8 cellular contexts compared by ENCODE assay signal in genomic region chr4:155953151-155954117, GRCh38. TPM values are rescaled to one million over a fixed set of nuclear protein-coding genes. Genes with fewer than 3 reads are reported as not detected.
A peak's percentile ranks its signal among the peaks of the same experiment; 100 is the strongest.
DNase-seq lines count a peak whose midpoint lies in the region; ATAC-seq, FAIRE-seq and TF ChIP-seq lines count a peak whose summit lies in the region.

TSS of gene CTSO (minus strand) at chr4:155953866. CDS start at chr4:155953847, 19 bp downstream.

- peak within 1 kb of the TSS; percentile 85 for H2AFZ ChIP-seq in keratinocyte (ENCODE audit: control insufficient read depth, low read length)

- H3K4me1 Mint-ChIP-seq in central memory CD8-positive, alpha-beta T cell: peaks cover 26% of the 10 kb centered on the region

- no peaks in the 10 kb centered on the region for H3K36me3 ChIP-seq in keratinocyte (ENCODE audit: control insufficient read depth in 2 of 2, extremely low read depth in 1 of 2, insufficient read depth in 2 of 2, low read length in 2 of 2)

- no peaks in the 10 kb centered on the region for H4K20me1 ChIP-seq in keratinocyte (ENCODE audit: control insufficient read depth, extremely low read depth, insufficient read depth, low read length)

- H3K9me3 Mint-ChIP-seq in central memory CD8-positive, alpha-beta T cell: no peaks in the 10 kb centered on the region

- peak; percentile 95 for ATAC-seq in GM18511 (IDR thresholded peaks at IDR 0.05; ENCODE audit: unreplicated experiment)
- peak; percentile 98 for ATAC-seq in HG03045 (IDR thresholded peaks at IDR 0.05; ENCODE audit: unreplicated experiment)
- peak; percentile 90 for ATAC-seq in central memory CD8-positive, alpha-beta T cell (replicated peaks; ENCODE audit: extremely low read depth, poor library complexity, severe bottlenecking)

- peak; percentile 26 for FAIRE-seq in keratinocyte (lab: Jason Lieb, UNC)

- H3K27me3 ChIP-seq in keratinocyte (ENCODE audit: control insufficient read depth, extremely low read depth, insufficient read depth, low read length): no peaks in the 10 kb centered on the region

- H3K27me3 Mint-ChIP-seq in central memory CD8-positive, alpha-beta T cell: peaks cover 13% of the 10 kb centered on the region

- no peaks in the 10 kb centered on the region for H3K9me1 ChIP-seq in keratinocyte (ENCODE audit: control insufficient read depth, extremely low read depth, insufficient read depth, low read length)

- H3K9me3 ChIP-seq in keratinocyte (ENCODE audit: control insufficient read depth, low read depth, low read length): no peaks in the 10 kb centered on the region

- H3K79me2 ChIP-seq in keratinocyte (ENCODE audit: control insufficient read depth, insufficient read depth, low read length): no peaks in the 10 kb centered on the region

- peak within 1 kb of the TSS; percentile 60 to 85 (median 69) for H3K4me3 ChIP-seq in keratinocyte (ENCODE audit: control insufficient read depth in 2 of 3, extremely low read depth in 1 of 3, insufficient read depth in 2 of 3, low read depth in 1 of 3, low read length in 3 of 3)

- TF ChIP-seq CTCF in keratinocyte (optimal IDR thresholded peaks at IDR 0.05 in 1 of 3, IDR thresholded peaks at IDR 0.05 in 1 of 3, conservative IDR thresholded peaks at IDR 0.05 in 1 of 3; ENCODE audit: extremely low read depth in 1 of 3, insufficient read depth in 2 of 3, low read length in 3 of 3): peak; percentile 29 to 54 (median 51)

- H3K4me3 Mint-ChIP-seq in central memory CD8-positive, alpha-beta T cell: peak within 1 kb of the TSS; percentile 100

- peak within 1 kb of the TSS; percentile 75 for H3K27ac ChIP-seq in keratinocyte (ENCODE audit: control insufficient read depth, insufficient read depth, low read length)

- dilution Hi-C loops in keratinocyte (cut with MboI; ENCODE audit: extremely low pct_ligation_motif_present, low sequenced_read_pairs): no loop called here

- H3K4me1 ChIP-seq in keratinocyte (ENCODE audit: control insufficient read depth, extremely low read depth, insufficient read depth, low read length): peaks cover 5% of the 10 kb centered on the region

- peak within 1 kb of the TSS; percentile 85 for H3K4me2 ChIP-seq in keratinocyte (ENCODE audit: control insufficient read depth, extremely low read depth, insufficient read depth, low read depth, low read length)

- DNase-seq in A172 (ENCODE audit: low spot score): peak; percentile 84
- DNase-seq in NCI-H2171 (lab: John Stamatoyannopoulos, UW): peak; percentile 33
- DNase-seq in activated CD4-positive, CD25-positive, alpha-beta regulatory T cell (lab: John Stamatoyannopoulos, UW): peak; percentile 46 to 66 (median 58)
- DNase-seq in central memory CD8-positive, alpha-beta T cell (ENCODE audit: low spot score in 2 of 2): peak; percentile 50 to 62
- DNase-seq in keratinocyte (ENCODE audit: low read depth, low spot score): no peak
- DNase-seq in stimulated activated CD4-positive, alpha-beta T cell treated with anti-CD3 and anti-CD28 coated beads, Interleukin-15, amount 100 ng/mL, for 1 hour (ENCODE audit: low read depth in 1 of 2, low spot score in 1 of 2): peak; percentile 39 to 60

- H3K36me3 Mint-ChIP-seq in central memory CD8-positive, alpha-beta T cell (ENCODE audit: insufficient read depth): peaks cover 8% of the 10 kb centered on the region

- H3K27ac Mint-ChIP-seq in central memory CD8-positive, alpha-beta T cell (ENCODE audit: low read depth): peak within 1 kb of the TSS; percentile 100

- H3K9ac ChIP-seq in keratinocyte (ENCODE audit: control insufficient read depth, extremely low read depth, insufficient read depth, low read length): peak within 1 kb of the TSS; percentile 72

RNA-seq across cellular contexts. Expression of gene CTSO, which starts in this region (rescaled TPM):
- total RNA-seq in A172 (2014; rRNA removed; shearing (Covaris generic)): 14.1 and 14.6 TPM in 2 replicates
- polyA plus RNA-seq in keratinocyte: 3.0 to 3.8 TPM (median 3.3 TPM) in 3 replicates
- polyA plus RNA-seq in keratinocyte (2011; ENCODE audit: low read depth): 1.2 TPM
- 2.1 and 4.7 TPM in 2 replicates for polyA plus RNA-seq in keratinocyte (2011; cell fraction: cytosol; rRNA removed)
- 4.9 and 6.7 TPM in 2 replicates for polyA plus RNA-seq in keratinocyte (2011; cell fraction: nucleus; rRNA removed)
- polyA plus RNA-seq in keratinocyte (2012; ENCODE audit: low replicate concordance): 1.7 and 2.2 TPM in 2 replicates
- 0.59 to 2.3 TPM (median 1.5 TPM) in 3 replicates for polyA minus RNA-seq in keratinocyte
- polyA minus RNA-seq in keratinocyte (2011; cell fraction: cytosol; rRNA and poly(A)+ RNA removed): 1.7 TPM
- 1.2 and 3.3 TPM in 2 replicates for polyA minus RNA-seq in keratinocyte (2011; cell fraction: nucleus; rRNA and poly(A)+ RNA removed)
